In genomic region chr12:48997719-48998496, GRCh38 we compare ENCODE assay signal across 9 cellular contexts. TPM values are rescaled to one million over a fixed set of nuclear protein-coding genes. Genes with fewer than 3 reads are reported as not detected.
DNase-seq lines count a peak whose midpoint lies in the region; ATAC-seq and TF ChIP-seq lines count a peak whose summit lies in the region.
"Had no signal": no experiment of that assay in that cellular context is flagged by ENCODE, and none has a peak within 500 bp of the region (broad histone marks: within the 10 kb centered on the region; RNA-seq: fewer than 3 reads in every experiment).

No MANE protein-coding gene starts in this region.

- peaks cover 12% of the 10 kb centered on the region; the same call in 1 of the 2 replicates for H4K20me1 ChIP-seq in GM23338 (replicated peaks; ENCODE audit: insufficient read depth)

- H3K79me2 ChIP-seq in GM23338 (replicated peaks; ENCODE audit: insufficient read depth), result no peaks in the 10 kb centered on the region

- POLR2A ChIA-PET in WTC11 (lab: Charles Lee), result interaction anchor here (0.7 to 1.5 kb wide), 3 partner anchors 17 to 40 kb away, joined by 3 to 5 read pairs (median 3); partner anchors contain the start of gene ARF3

- peak overlapping the region; percentile 65 for H3K4me3 Mint-ChIP-seq in GM23338
- H3K4me3 Mint-ChIP-seq in WTC11, result peak overlapping the region; percentile 64

- no peak; a peak in 2 of 4 replicates for TF ChIP-seq CTCF in GM23338 (conservative IDR thresholded peaks at IDR 0.05; ENCODE audit: low read depth in 2 of 2)
- no peak for TF ChIP-seq CTCF in WTC11 (IDR thresholded peaks at IDR 0.05)
- TF ChIP-seq CTCF in fibroblast of villous mesenchyme (IDR thresholded peaks at IDR 0.05; ENCODE audit: insufficient read depth, low read depth, low read length), result no peak

- no peaks in the 10 kb centered on the region for H3K36me3 ChIP-seq in GM23338 (ENCODE audit: insufficient read depth)

- peaks cover 16% of the 10 kb centered on the region; the same call in 1 of the 2 replicates for H3K4me1 ChIP-seq in GM23338 (ENCODE audit: insufficient read depth)

- DNase-seq in NCI-H1436 (lab: John Stamatoyannopoulos, UW) (peak; percentile 47), NCI-H1436 treated with DMSO at 0.1 percent for 48 hours (lab: John Stamatoyannopoulos, UW) (no peak), GM23338 (ENCODE audit: low spot score) (peak; percentile 74), WTC11 (ENCODE audit: low spot score) (no peak), fibroblast of villous mesenchyme (ENCODE audit: low read depth) (no peak), retina (peak; percentile 65)

- H3K27me3 Mint-ChIP-seq in GM23338 (ENCODE audit: insufficient read depth, low read depth, poor library complexity), result peaks cover 69% of the 10 kb centered on the region
- H3K27me3 Mint-ChIP-seq in WTC11 (ENCODE audit: low read depth), result peaks cover 90% of the 10 kb centered on the region

- CTCF ChIA-PET in WTC11 (lab: Charles Lee), result interaction anchor here (0.6 to 11.9 kb wide), 45 partner anchors 8 to 349 kb away, joined by 3 to 237 read pairs (median 7); partner anchors contain the start of genes ARF3, C1QL4, DDX23 and DNAJC22

- H3K27ac Mint-ChIP-seq in GM23338, result no peak overlapping the region
- H3K27ac Mint-ChIP-seq in WTC11, result no peak overlapping the region

- ATAC-seq in GM23338, result peak; percentile 48
- peak; percentile 25 for ATAC-seq in WTC11
- no peak for ATAC-seq in HG02623 (IDR thresholded peaks at IDR 0.05; ENCODE audit: unreplicated experiment)
- no peak for ATAC-seq in GM18873 (IDR thresholded peaks at IDR 0.05; ENCODE audit: low FRiP score, unreplicated experiment)

- H3K36me3 Mint-ChIP-seq in GM23338 (ENCODE audit: low read depth), result peaks cover 10% of the 10 kb centered on the region; the same call in 2 of the 3 replicates
- H3K36me3 Mint-ChIP-seq in WTC11, result peaks cover 6% of the 10 kb centered on the region

- H3K9me2 ChIP-seq in GM23338 (ENCODE audit: insufficient read depth), result no peaks in the 10 kb centered on the region

- H3K4me3 ChIP-seq in GM23338 (peak overlapping the region; percentile 63), fibroblast of villous mesenchyme (ENCODE audit: low read depth, low read length) (peak overlapping the region; percentile 49)

- H3K9me3 Mint-ChIP-seq in GM23338, result no peaks in the 10 kb centered on the region
- no peaks in the 10 kb centered on the region for H3K9me3 Mint-ChIP-seq in WTC11

- H2AFZ ChIP-seq in GM23338, result peak overlapping the region; percentile 94

- H3K4me1 Mint-ChIP-seq in GM23338 (peaks cover 24% of the 10 kb centered on the region), WTC11 (peaks cover 18% of the 10 kb centered on the region)

- peaks cover 88% of the 10 kb centered on the region for H3K27me3 ChIP-seq in GM23338 (ENCODE audit: insufficient read depth)

- peak overlapping the region; percentile 92 for H3K4me2 ChIP-seq in GM23338

- peaks cover 18% of the 10 kb centered on the region; the same call in 1 of the 2 replicates for H3F3A ChIP-seq in GM23338 (replicated peaks; ENCODE audit: low read depth)

- H3K27ac ChIP-seq in GM23338 (ENCODE audit: low read depth), result no peak overlapping the region
- H3K27ac ChIP-seq: C4-2B had no signal

TF ChIP-seq in GM23338, 12 proteins besides CTCF, POLR2A, EP300 and RAD21:
- TF ChIP-seq EZH2 (IDR thresholded peaks at IDR 0.05; ENCODE audit: low read depth, unreplicated experiment), result peak; percentile 71
- TF ChIP-seq STAT1 (IDR thresholded peaks at IDR 0.05; ENCODE audit: unreplicated experiment), result no peak
- peak; percentile 26; the same call in 1 of the 2 replicates for TF ChIP-seq POLR2AphosphoS5 (IDR thresholded peaks at IDR 0.05; ENCODE audit: low read depth)

TF ChIP-seq in WTC11, 78 proteins besides CTCF, POLR2A, EP300 and RAD21:
- TF ChIP-seq ETV6 (CRISPR knock-in tag; IDR thresholded peaks at IDR 0.05) (no peak), MLX (CRISPR knock-in tag; IDR thresholded peaks at IDR 0.05) (no peak), USF1 (CRISPR knock-in tag; IDR thresholded peaks at IDR 0.05) (peak; percentile 35; the same call in 1 of the 2 replicates), ZNF671 (CRISPR knock-in tag; IDR thresholded peaks at IDR 0.05) (no peak), MAX (CRISPR knock-in tag; IDR thresholded peaks at IDR 0.05) (0 out of 2 replicates have a peak, but pooled peaks have one; percentile 35), TEAD4 (CRISPR knock-in tag; IDR thresholded peaks at IDR 0.05) (peak; percentile 49; the same call in 1 of the 2 replicates)
TF ChIP-seq in WTC11: peak in this region for 3.

RNA-seq across cellular contexts. Expression of gene DDN, which starts 1.3 kb away (rescaled TPM):
- total RNA-seq in GM23338 (2014; rRNA removed; shearing (Covaris generic)), result 0.04 and 0.10 TPM in 2 replicates
- polyA plus RNA-seq in GM23338 (2016; fragmentation: Nextera tagmentation; extraction: Ambion mirVana), result 0.12 TPM in 1 of 2 replicates, not detected in the other
- 0.33 to 0.55 TPM (median 0.50 TPM) in 3 replicates for total RNA-seq in WTC11 (2021)
- under 0.01 and 0.32 TPM in 2 replicates for total RNA-seq in fibroblast of villous mesenchyme

RNA-seq across cellular contexts. Expression of gene WNT1, which starts 19.8 kb away (rescaled TPM):
- total RNA-seq in GM23338 (2014; rRNA removed; shearing (Covaris generic)), result not detected in 2 replicates
- polyA plus RNA-seq in GM23338 (2016; fragmentation: Nextera tagmentation; extraction: Ambion mirVana), result not detected in 2 replicates
- total RNA-seq in WTC11 (2021) (not detected in 3 replicates), fibroblast of villous mesenchyme (not detected in 2 replicates)

RNA-seq across cellular contexts. Expression of gene PRKAG1, which starts 20.7 kb away (rescaled TPM):
- 27.2 and 35.4 TPM in 2 replicates for total RNA-seq in GM23338 (2014; rRNA removed; shearing (Covaris generic))
- 19.1 and 19.9 TPM in 2 replicates for polyA plus RNA-seq in GM23338 (2016; fragmentation: Nextera tagmentation; extraction: Ambion mirVana)
- 37.9 to 41.6 TPM (median 38.0 TPM) in 3 replicates for total RNA-seq in WTC11 (2021)
- 61.2 and 62.2 TPM in 2 replicates for total RNA-seq in fibroblast of villous mesenchyme

RNA-seq across cellular contexts. Expression of gene WNT10B, which starts 26.4 kb away (rescaled TPM):
- 0.50 TPM in 1 of 2 replicates, not detected in the other for total RNA-seq in GM23338 (2014; rRNA removed; shearing (Covaris generic))
- polyA plus RNA-seq in GM23338 (2016; fragmentation: Nextera tagmentation; extraction: Ambion mirVana), result not detected in 2 replicates
- total RNA-seq in WTC11 (2021) (0.50 to 0.55 TPM (median 0.55 TPM) in 3 replicates), fibroblast of villous mesenchyme (not detected in 2 replicates)

RNA-seq across cellular contexts. Expression of gene ARF3, which starts 40.6 kb away (rescaled TPM):
- total RNA-seq in GM23338 (2014; rRNA removed; shearing (Covaris generic)), result 125 and 130 TPM in 2 replicates
- polyA plus RNA-seq in GM23338 (2016; fragmentation: Nextera tagmentation; extraction: Ambion mirVana), result 53.9 and 57.0 TPM in 2 replicates
- total RNA-seq in WTC11 (2021) (238 to 256 TPM (median 248 TPM) in 3 replicates), fibroblast of villous mesenchyme (49.3 and 68.2 TPM in 2 replicates)

Comparison
In these comparisons a context has a peak if more than half of its experiments do, and no peak if none do; other contexts are left out.
1. DNase-seq: peak in NCI-H1436 (single experiment), GM23338 (single experiment) and retina (single experiment); none in NCI-H1436 treated with DMSO at 0.1 percent for 48 hours (single experiment), WTC11 (single experiment) and fibroblast of villous mesenchyme (single experiment).
2. ATAC-seq: peak in GM23338 (single experiment) and WTC11 (single experiment); none in HG02623 (single experiment) and GM18873 (single experiment).